ENCODE assay signal across 1 cellular context in the genomic region with DNA sequence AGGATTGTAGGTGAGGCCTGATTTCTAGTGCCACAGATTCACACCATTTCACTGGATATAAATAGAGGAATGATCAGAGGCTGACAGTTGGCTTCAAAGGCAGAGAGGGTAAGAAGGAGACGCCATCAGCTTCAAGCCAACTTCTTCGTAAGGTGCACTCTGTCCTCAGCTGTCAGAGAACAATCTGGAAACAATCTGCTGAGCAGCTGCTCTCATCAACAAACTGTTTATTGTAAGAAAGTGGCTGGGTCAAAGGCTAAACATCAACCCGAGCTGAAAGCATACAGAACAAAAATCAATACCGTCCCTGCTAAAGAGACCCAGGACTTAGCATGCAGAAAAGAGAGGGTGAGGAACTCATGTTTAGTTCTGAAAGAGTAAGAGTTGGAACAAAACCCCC.
TF ChIP-seq lines count a peak whose summit lies in the region.

No MANE protein-coding gene starts in this region.

TF ChIP-seq in HepG2, 621 proteins besides CTCF, POLR2A, EP300 and RAD21 (continued from another document and continues in another):
- TF ChIP-seq NCOA2 (CRISPR knock-in tag; IDR thresholded peaks at IDR 0.05) (0 out of 2 replicates have a peak, but pooled peaks have one; percentile 32), FOXJ3 (CRISPR knock-in tag; IDR thresholded peaks at IDR 0.05; ENCODE audit: borderline replicate concordance) (peak; percentile 37; the same call in 1 of the 2 replicates), FOXA3 (CRISPR knock-in tag; IDR thresholded peaks at IDR 0.05) (peak; percentile 35), ZNF746 (CRISPR knock-in tag; IDR thresholded peaks at IDR 0.05) (peak; percentile 22; the same call in 1 of the 2 replicates), NKX3-1 (CRISPR knock-in tag; IDR thresholded peaks at IDR 0.05) (0 out of 2 replicates have a peak, but pooled peaks have one; percentile 38), FOSL2 (CRISPR knock-in tag; IDR thresholded peaks at IDR 0.05) (0 out of 2 replicates have a peak, but pooled peaks have one; percentile 4), MLLT10 (CRISPR knock-in tag; IDR thresholded peaks at IDR 0.05) (no peak), ATF7-NPFF (CRISPR knock-in tag; IDR thresholded peaks at IDR 0.05; ENCODE audit: low read depth) (no peak), ISL2 (CRISPR knock-in tag; IDR thresholded peaks at IDR 0.05) (0 out of 2 replicates have a peak, but pooled peaks have one; percentile 29), KDM4B (CRISPR knock-in tag; IDR thresholded peaks at IDR 0.05) (no peak), SOX6 (IDR thresholded peaks at IDR 0.05) (no peak), SOX6 (CRISPR knock-in tag; IDR thresholded peaks at IDR 0.05) (peak; percentile 76), ZNF460 (CRISPR knock-in tag; IDR thresholded peaks at IDR 0.05; ENCODE audit: borderline replicate concordance) (no peak), ERF (CRISPR knock-in tag; IDR thresholded peaks at IDR 0.05) (0 out of 2 replicates have a peak, but pooled peaks have one; percentile 18), NFRKB (IDR thresholded peaks at IDR 0.05) (no peak), ZNF607 (CRISPR knock-in tag; IDR thresholded peaks at IDR 0.05; ENCODE audit: borderline replicate concordance) (no peak), ONECUT2 (CRISPR knock-in tag; IDR thresholded peaks at IDR 0.05) (peak; percentile 96), MED1 (CRISPR knock-in tag; IDR thresholded peaks at IDR 0.05) (peak; percentile 66), BCL6 (CRISPR knock-in tag; IDR thresholded peaks at IDR 0.05) (peak; percentile 35; the same call in 1 of the 2 replicates), IRF2 (CRISPR knock-in tag; IDR thresholded peaks at IDR 0.05) (no peak), ZNF256 (CRISPR knock-in tag; conservative IDR thresholded peaks at IDR 0.05) (no peak), MBD4 (IDR thresholded peaks at IDR 0.05; ENCODE audit: borderline replicate concordance, low read length) (no peak), HDAC2 (CRISPR knock-in tag; IDR thresholded peaks at IDR 0.05) (peak; percentile 61), NR2F2 (IDR thresholded peaks at IDR 0.05; ENCODE audit: borderline replicate concordance, low read depth) (peak; percentile 42; the same call in 1 of the 2 replicates), ZNF749 (CRISPR knock-in tag; IDR thresholded peaks at IDR 0.05; ENCODE audit: borderline replicate concordance) (0 out of 2 replicates have a peak, but pooled peaks have one; percentile 46), POLR2AphosphoS5 (IDR thresholded peaks at IDR 0.05; ENCODE audit: low read depth, low read length) (no peak), YEATS4 (CRISPR knock-in tag; IDR thresholded peaks at IDR 0.05; ENCODE audit: borderline replicate concordance) (0 out of 2 replicates have a peak, but pooled peaks have one; percentile 18), NR2F6 (IDR thresholded peaks at IDR 0.05) (peak; percentile 82), NR2F6 (CRISPR knock-in tag; IDR thresholded peaks at IDR 0.05) (peak; percentile 62; the same call in 1 of the 2 replicates), SMAD3 (CRISPR knock-in tag; IDR thresholded peaks at IDR 0.05) (peak; percentile 49; the same call in 1 of the 2 replicates), FOXO1 (CRISPR knock-in tag; IDR thresholded peaks at IDR 0.05) (peak; percentile 61; the same call in 1 of the 2 replicates), TEAD3 (CRISPR knock-in tag; optimal IDR thresholded peaks at IDR 0.05; ENCODE audit: borderline replicate concordance) (peak; percentile 29), ZFP82 (CRISPR knock-in tag; IDR thresholded peaks at IDR 0.05; ENCODE audit: borderline replicate concordance) (no peak), RFX5 (IDR thresholded peaks at IDR 0.05; ENCODE audit: low read depth, low read length) (no peak), IKZF1 (IDR thresholded peaks at IDR 0.05) (no peak), PRMT3 (CRISPR knock-in tag; IDR thresholded peaks at IDR 0.05; ENCODE audit: borderline replicate concordance, low read depth) (no peak), ELF3 (CRISPR knock-in tag; IDR thresholded peaks at IDR 0.05) (no peak), FOXA1 (IDR thresholded peaks at IDR 0.05) (no peak), FOXA1 (CRISPR knock-in tag; IDR thresholded peaks at IDR 0.05) (0 out of 2 replicates have a peak, but pooled peaks have one; percentile 7), PHF21A (CRISPR knock-in tag; IDR thresholded peaks at IDR 0.05) (peak; percentile 23; the same call in 1 of the 2 replicates)
- TF ChIP-seq, protein P1, sequence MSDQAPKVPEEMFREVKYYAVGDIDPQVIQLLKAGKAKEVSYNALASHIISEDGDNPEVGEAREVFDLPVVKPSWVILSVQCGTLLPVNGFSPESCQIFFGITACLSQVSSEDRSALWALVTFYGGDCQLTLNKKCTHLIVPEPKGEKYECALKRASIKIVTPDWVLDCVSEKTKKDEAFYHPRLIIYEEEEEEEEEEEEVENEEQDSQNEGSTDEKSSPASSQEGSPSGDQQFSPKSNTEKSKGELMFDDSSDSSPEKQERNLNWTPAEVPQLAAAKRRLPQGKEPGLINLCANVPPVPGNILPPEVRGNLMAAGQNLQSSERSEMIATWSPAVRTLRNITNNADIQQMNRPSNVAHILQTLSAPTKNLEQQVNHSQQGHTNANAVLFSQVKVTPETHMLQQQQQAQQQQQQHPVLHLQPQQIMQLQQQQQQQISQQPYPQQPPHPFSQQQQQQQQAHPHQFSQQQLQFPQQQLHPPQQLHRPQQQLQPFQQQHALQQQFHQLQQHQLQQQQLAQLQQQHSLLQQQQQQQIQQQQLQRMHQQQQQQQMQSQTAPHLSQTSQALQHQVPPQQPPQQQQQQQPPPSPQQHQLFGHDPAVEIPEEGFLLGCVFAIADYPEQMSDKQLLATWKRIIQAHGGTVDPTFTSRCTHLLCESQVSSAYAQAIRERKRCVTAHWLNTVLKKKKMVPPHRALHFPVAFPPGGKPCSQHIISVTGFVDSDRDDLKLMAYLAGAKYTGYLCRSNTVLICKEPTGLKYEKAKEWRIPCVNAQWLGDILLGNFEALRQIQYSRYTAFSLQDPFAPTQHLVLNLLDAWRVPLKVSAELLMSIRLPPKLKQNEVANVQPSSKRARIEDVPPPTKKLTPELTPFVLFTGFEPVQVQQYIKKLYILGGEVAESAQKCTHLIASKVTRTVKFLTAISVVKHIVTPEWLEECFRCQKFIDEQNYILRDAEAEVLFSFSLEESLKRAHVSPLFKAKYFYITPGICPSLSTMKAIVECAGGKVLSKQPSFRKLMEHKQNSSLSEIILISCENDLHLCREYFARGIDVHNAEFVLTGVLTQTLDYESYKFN (CRISPR knock-in tag; conservative IDR thresholded peaks at IDR 0.05) = peak; percentile 85
- TF ChIP-seq, protein P2, sequence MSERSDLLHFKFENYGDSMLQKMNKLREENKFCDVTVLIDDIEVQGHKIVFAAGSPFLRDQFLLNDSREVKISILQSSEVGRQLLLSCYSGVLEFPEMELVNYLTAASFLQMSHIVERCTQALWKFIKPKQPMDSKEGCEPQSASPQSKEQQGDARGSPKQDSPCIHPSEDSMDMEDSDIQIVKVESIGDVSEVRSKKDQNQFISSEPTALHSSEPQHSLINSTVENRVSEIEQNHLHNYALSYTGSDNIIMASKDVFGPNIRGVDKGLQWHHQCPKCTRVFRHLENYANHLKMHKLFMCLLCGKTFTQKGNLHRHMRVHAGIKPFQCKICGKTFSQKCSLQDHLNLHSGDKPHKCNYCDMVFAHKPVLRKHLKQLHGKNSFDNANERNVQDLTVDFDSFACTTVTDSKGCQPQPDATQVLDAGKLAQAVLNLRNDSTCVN (CRISPR knock-in tag; IDR thresholded peaks at IDR 0.05; ENCODE audit: borderline replicate concordance) = peak; percentile 51; the same call in 1 of the 2 replicates
- TF ChIP-seq, protein P3, sequence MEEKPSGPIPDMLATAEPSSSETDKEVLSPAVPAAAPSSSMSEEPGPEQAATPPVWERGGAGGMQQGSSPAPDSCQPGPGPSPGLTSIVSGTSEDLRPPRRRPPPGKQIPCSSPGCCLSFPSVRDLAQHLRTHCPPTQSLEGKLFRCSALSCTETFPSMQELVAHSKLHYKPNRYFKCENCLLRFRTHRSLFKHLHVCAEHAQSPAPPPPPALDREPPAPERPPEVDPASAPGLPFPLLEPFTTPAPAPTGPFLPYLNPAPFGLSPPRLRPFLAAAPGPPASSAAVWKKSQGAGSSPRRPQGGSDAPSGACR (CRISPR knock-in tag; IDR thresholded peaks at IDR 0.05) = no peak
- TF ChIP-seq, protein P4, sequence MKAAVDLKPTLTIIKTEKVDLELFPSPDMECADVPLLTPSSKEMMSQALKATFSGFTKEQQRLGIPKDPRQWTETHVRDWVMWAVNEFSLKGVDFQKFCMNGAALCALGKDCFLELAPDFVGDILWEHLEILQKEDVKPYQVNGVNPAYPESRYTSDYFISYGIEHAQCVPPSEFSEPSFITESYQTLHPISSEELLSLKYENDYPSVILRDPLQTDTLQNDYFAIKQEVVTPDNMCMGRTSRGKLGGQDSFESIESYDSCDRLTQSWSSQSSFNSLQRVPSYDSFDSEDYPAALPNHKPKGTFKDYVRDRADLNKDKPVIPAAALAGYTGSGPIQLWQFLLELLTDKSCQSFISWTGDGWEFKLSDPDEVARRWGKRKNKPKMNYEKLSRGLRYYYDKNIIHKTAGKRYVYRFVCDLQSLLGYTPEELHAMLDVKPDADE (CRISPR knock-in tag; IDR thresholded peaks at IDR 0.05) = no peak
- TF ChIP-seq, protein P5, sequence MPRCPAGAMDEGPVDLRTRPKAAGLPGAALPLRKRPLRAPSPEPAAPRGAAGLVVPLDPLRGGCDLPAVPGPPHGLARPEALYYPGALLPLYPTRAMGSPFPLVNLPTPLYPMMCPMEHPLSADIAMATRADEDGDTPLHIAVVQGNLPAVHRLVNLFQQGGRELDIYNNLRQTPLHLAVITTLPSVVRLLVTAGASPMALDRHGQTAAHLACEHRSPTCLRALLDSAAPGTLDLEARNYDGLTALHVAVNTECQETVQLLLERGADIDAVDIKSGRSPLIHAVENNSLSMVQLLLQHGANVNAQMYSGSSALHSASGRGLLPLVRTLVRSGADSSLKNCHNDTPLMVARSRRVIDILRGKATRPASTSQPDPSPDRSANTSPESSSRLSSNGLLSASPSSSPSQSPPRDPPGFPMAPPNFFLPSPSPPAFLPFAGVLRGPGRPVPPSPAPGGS (CRISPR knock-in tag; IDR thresholded peaks at IDR 0.05) = no peak
- TF ChIP-seq, protein P6, sequence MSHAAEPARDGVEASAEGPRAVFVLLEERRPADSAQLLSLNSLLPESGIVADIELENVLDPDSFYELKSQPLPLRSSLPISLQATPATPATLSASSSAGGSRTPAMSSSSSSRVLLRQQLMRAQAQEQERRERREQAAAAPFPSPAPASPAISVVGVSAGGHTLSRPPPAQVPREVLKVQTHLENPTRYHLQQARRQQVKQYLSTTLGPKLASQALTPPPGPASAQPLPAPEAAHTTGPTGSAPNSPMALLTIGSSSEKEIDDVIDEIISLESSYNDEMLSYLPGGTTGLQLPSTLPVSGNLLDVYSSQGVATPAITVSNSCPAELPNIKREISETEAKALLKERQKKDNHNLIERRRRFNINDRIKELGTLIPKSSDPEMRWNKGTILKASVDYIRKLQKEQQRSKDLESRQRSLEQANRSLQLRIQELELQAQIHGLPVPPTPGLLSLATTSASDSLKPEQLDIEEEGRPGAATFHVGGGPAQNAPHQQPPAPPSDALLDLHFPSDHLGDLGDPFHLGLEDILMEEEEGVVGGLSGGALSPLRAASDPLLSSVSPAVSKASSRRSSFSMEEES (CRISPR knock-in tag; IDR thresholded peaks at IDR 0.05) = 0 out of 2 replicates have a peak, but pooled peaks have one; percentile 21
- TF ChIP-seq, protein P7, sequence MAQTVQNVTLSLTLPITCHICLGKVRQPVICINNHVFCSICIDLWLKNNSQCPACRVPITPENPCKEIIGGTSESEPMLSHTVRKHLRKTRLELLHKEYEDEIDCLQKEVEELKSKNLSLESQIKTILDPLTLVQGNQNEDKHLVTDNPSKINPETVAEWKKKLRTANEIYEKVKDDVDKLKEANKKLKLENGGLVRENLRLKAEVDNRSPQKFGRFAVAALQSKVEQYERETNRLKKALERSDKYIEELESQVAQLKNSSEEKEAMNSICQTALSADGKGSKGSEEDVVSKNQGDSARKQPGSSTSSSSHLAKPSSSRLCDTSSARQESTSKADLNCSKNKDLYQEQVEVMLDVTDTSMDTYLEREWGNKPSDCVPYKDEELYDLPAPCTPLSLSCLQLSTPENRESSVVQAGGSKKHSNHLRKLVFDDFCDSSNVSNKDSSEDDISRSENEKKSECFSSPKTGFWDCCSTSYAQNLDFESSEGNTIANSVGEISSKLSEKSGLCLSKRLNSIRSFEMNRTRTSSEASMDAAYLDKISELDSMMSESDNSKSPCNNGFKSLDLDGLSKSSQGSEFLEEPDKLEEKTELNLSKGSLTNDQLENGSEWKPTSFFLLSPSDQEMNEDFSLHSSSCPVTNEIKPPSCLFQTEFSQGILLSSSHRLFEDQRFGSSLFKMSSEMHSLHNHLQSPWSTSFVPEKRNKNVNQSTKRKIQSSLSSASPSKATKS (CRISPR knock-in tag; IDR thresholded peaks at IDR 0.05) = no peak
- TF ChIP-seq, protein P8, sequence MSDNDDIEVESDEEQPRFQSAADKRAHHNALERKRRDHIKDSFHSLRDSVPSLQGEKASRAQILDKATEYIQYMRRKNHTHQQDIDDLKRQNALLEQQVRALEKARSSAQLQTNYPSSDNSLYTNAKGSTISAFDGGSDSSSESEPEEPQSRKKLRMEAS (IDR thresholded peaks at IDR 0.05) = peak; percentile 46
- TF ChIP-seq, protein P9, sequence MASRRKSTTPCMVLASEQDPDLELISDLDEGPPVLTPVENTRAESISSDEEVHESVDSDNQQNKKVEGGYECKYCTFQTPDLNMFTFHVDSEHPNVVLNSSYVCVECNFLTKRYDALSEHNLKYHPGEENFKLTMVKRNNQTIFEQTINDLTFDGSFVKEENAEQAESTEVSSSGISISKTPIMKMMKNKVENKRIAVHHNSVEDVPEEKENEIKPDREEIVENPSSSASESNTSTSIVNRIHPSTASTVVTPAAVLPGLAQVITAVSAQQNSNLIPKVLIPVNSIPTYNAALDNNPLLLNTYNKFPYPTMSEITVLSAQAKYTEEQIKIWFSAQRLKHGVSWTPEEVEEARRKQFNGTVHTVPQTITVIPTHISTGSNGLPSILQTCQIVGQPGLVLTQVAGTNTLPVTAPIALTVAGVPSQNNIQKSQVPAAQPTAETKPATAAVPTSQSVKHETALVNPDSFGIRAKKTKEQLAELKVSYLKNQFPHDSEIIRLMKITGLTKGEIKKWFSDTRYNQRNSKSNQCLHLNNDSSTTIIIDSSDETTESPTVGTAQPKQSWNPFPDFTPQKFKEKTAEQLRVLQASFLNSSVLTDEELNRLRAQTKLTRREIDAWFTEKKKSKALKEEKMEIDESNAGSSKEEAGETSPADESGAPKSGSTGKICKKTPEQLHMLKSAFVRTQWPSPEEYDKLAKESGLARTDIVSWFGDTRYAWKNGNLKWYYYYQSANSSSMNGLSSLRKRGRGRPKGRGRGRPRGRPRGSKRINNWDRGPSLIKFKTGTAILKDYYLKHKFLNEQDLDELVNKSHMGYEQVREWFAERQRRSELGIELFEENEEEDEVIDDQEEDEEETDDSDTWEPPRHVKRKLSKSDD (CRISPR knock-in tag; IDR thresholded peaks at IDR 0.05; ENCODE audit: low read depth) = peak; percentile 44; the same call in 1 of the 2 replicates
- TF ChIP-seq, protein P10, sequence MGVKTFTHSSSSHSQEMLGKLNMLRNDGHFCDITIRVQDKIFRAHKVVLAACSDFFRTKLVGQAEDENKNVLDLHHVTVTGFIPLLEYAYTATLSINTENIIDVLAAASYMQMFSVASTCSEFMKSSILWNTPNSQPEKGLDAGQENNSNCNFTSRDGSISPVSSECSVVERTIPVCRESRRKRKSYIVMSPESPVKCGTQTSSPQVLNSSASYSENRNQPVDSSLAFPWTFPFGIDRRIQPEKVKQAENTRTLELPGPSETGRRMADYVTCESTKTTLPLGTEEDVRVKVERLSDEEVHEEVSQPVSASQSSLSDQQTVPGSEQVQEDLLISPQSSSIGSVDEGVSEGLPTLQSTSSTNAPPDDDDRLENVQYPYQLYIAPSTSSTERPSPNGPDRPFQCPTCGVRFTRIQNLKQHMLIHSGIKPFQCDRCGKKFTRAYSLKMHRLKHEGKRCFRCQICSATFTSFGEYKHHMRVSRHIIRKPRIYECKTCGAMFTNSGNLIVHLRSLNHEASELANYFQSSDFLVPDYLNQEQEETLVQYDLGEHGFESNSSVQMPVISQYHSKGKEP (CRISPR knock-in tag; IDR thresholded peaks at IDR 0.05) = no peak
